Comparison of ENCODE assay signal across 8 cellular contexts in the genomic region with DNA sequence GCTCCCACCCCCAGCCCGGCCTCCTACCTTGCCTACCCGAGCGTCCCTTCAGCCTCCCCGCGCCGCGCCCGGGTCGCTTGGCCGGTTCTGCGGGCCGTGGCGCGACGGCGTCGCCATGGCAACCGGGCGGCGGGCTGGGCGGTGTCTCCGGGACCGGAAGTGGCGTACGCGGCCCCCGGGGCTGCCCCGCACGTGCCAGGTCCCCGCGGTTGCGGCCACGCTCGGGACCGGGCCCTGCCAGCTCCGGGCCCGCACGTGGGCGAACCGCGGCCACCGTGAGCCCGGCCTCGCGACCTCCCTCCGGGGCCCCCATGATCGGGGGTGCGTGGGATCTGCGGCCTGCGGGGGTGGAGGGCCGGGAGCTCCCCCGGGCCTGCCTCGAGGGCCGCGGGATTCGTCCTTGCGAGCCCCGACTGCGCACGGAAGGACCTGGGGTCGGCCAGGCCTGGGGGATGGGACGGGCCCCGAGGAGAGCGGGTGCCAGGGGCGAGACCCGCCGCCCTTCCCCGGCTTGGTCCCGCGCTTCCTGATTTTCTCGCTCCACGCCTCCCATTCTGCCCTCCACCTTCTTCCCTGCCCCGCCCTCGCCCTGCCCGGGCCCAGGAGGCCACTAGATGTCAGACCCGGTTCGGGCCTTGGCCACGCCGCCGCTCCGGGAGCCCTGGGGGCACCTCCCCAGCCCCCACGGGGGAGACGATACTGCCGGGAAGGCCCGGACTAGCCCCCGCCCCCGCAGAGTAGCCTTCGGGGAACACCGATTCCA. TPM values are rescaled to one million over a fixed set of nuclear protein-coding genes. Genes with fewer than 3 reads are reported as not detected.
DNase-seq lines count a peak whose midpoint lies in the region; ATAC-seq, FAIRE-seq and TF ChIP-seq lines count a peak whose summit lies in the region.

A gene with protein sequence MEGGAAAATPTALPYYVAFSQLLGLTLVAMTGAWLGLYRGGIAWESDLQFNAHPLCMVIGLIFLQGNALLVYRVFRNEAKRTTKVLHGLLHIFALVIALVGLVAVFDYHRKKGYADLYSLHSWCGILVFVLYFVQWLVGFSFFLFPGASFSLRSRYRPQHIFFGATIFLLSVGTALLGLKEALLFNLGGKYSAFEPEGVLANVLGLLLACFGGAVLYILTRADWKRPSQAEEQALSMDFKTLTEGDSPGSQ (minus strand): TSS at position 89 of the 763 bp plus-strand sequence. CDS start 8,759 bp downstream, outside the sequence.

- peak within 1 kb of the TSS; percentile 64 for H3K4me3 Mint-ChIP-seq in WTC11
- H3K4me3 Mint-ChIP-seq in central memory CD8-positive, alpha-beta T cell = peak within 1 kb of the TSS; percentile 83

- no peaks in the 10 kb centered on the region for H3K36me3 Mint-ChIP-seq in WTC11
- H3K36me3 Mint-ChIP-seq in central memory CD8-positive, alpha-beta T cell (ENCODE audit: insufficient read depth) = peaks cover 5% of the 10 kb centered on the region

- POLR2A ChIA-PET in WTC11 (lab: Charles Lee) = interaction anchor here (0.6 to 1.5 kb wide), 2 partner anchors 11 to 16 kb away, joined by 3 to 4 read pairs; no protein-coding TSS in a partner anchor

- no peak; the same call in 1 of the 2 replicates for TF ChIP-seq POLR2A in GM12892 (IDR thresholded peaks at IDR 0.05; ENCODE audit: low read depth, low read length)

- peak within 1 kb of the TSS; percentile 74; the same call in 1 of the 2 replicates for H3K27ac Mint-ChIP-seq in WTC11
- H3K27ac Mint-ChIP-seq in central memory CD8-positive, alpha-beta T cell (ENCODE audit: low read depth) = peak within 1 kb of the TSS; percentile 92

- peak; percentile 86 for FAIRE-seq in GM12892 (lab: Jason Lieb, UNC)

- no peak for TF ChIP-seq CTCF in WTC11 (IDR thresholded peaks at IDR 0.05)

- peak; percentile 55 for ATAC-seq in HG02571 (IDR thresholded peaks at IDR 0.05; ENCODE audit: unreplicated experiment)
- peak; percentile 8 for ATAC-seq in WTC11
- peak; percentile 59 for ATAC-seq in central memory CD8-positive, alpha-beta T cell (replicated peaks; ENCODE audit: extremely low read depth, poor library complexity, severe bottlenecking)

- no peaks in the 10 kb centered on the region for H3K9me3 Mint-ChIP-seq in WTC11
- H3K9me3 Mint-ChIP-seq in central memory CD8-positive, alpha-beta T cell = no peaks in the 10 kb centered on the region

- peaks cover 5% of the 10 kb centered on the region for H3K27me3 Mint-ChIP-seq in WTC11 (ENCODE audit: low read depth)
- H3K27me3 Mint-ChIP-seq in central memory CD8-positive, alpha-beta T cell = no peaks in the 10 kb centered on the region

- peaks cover 32% of the 10 kb centered on the region for H3K4me1 Mint-ChIP-seq in WTC11
- peaks cover 30% of the 10 kb centered on the region for H3K4me1 Mint-ChIP-seq in central memory CD8-positive, alpha-beta T cell

- DNase-seq in GM12892 (ENCODE audit: insufficient read length) (peak; percentile 91), NCI-H1105 (lab: John Stamatoyannopoulos, UW) (peak; percentile 71), WTC11 (ENCODE audit: low spot score) (peak; percentile 60), kidney tubule cell (ENCODE audit: low spot score) (peak; percentile 81), NCI-H187 treated with DMSO at 0.1 percent for 48 hours (lab: John Stamatoyannopoulos, UW) (no peak)
- DNase-seq in central memory CD8-positive, alpha-beta T cell (ENCODE audit: low spot score in 2 of 2) = peak; percentile 50 to 54
- peak; percentile 43 to 74 for DNase-seq in stimulated activated CD4-positive, alpha-beta T cell treated with anti-CD3 and anti-CD28 coated beads, Interleukin-1b, Interleukin-23, amount 100 ng/mL, for 4 hours (ENCODE audit: low read depth in 2 of 2)

- CTCF ChIA-PET in WTC11 (lab: Charles Lee) = interaction anchor here (0.5 to 15.9 kb wide), 9 partner anchors 11 to 563 kb away, joined by 3 to 298 read pairs (median 4); a partner anchor contains a TSS

TF ChIP-seq in WTC11, 78 proteins besides CTCF, POLR2A, EP300 and RAD21 (continues in another document):
- no peak for TF ChIP-seq SMAD4 (CRISPR knock-in tag; IDR thresholded peaks at IDR 0.05)
- TF ChIP-seq, protein P1, sequence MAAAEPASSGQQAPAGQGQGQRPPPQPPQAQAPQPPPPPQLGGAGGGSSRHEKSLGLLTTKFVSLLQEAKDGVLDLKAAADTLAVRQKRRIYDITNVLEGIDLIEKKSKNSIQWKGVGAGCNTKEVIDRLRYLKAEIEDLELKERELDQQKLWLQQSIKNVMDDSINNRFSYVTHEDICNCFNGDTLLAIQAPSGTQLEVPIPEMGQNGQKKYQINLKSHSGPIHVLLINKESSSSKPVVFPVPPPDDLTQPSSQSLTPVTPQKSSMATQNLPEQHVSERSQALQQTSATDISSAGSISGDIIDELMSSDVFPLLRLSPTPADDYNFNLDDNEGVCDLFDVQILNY (CRISPR knock-in tag; IDR thresholded peaks at IDR 0.05) = peak; percentile 56
- TF ChIP-seq, protein P2, sequence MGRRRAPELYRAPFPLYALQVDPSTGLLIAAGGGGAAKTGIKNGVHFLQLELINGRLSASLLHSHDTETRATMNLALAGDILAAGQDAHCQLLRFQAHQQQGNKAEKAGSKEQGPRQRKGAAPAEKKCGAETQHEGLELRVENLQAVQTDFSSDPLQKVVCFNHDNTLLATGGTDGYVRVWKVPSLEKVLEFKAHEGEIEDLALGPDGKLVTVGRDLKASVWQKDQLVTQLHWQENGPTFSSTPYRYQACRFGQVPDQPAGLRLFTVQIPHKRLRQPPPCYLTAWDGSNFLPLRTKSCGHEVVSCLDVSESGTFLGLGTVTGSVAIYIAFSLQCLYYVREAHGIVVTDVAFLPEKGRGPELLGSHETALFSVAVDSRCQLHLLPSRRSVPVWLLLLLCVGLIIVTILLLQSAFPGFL (CRISPR knock-in tag; IDR thresholded peaks at IDR 0.05; ENCODE audit: borderline replicate concordance) = no peak
- TF ChIP-seq TCF7 (CRISPR knock-in tag; IDR thresholded peaks at IDR 0.05; ENCODE audit: low read depth) = peak; percentile 87
- TF ChIP-seq TP53 (CRISPR knock-in tag; IDR thresholded peaks at IDR 0.05) = peak; percentile 94
- peak; percentile 97 for TF ChIP-seq ETV6 (CRISPR knock-in tag; IDR thresholded peaks at IDR 0.05)
- TF ChIP-seq, protein P3, sequence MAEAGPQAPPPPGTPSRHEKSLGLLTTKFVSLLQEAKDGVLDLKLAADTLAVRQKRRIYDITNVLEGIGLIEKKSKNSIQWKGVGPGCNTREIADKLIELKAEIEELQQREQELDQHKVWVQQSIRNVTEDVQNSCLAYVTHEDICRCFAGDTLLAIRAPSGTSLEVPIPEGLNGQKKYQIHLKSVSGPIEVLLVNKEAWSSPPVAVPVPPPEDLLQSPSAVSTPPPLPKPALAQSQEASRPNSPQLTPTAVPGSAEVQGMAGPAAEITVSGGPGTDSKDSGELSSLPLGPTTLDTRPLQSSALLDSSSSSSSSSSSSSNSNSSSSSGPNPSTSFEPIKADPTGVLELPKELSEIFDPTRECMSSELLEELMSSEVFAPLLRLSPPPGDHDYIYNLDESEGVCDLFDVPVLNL (CRISPR knock-in tag; IDR thresholded peaks at IDR 0.05; ENCODE audit: borderline replicate concordance, low read depth) = peak; percentile 85
- TF ChIP-seq CREM (CRISPR knock-in tag; IDR thresholded peaks at IDR 0.05) = peak; percentile 83
- TF ChIP-seq ZNF263 (CRISPR knock-in tag; IDR thresholded peaks at IDR 0.05; ENCODE audit: low read depth) = peak; percentile 54; the same call in 1 of the 2 replicates
- TF ChIP-seq KAT7 (CRISPR knock-in tag; IDR thresholded peaks at IDR 0.05; ENCODE audit: borderline replicate concordance) = peak; percentile 86; the same call in 1 of the 2 replicates
- TF ChIP-seq, protein P4, sequence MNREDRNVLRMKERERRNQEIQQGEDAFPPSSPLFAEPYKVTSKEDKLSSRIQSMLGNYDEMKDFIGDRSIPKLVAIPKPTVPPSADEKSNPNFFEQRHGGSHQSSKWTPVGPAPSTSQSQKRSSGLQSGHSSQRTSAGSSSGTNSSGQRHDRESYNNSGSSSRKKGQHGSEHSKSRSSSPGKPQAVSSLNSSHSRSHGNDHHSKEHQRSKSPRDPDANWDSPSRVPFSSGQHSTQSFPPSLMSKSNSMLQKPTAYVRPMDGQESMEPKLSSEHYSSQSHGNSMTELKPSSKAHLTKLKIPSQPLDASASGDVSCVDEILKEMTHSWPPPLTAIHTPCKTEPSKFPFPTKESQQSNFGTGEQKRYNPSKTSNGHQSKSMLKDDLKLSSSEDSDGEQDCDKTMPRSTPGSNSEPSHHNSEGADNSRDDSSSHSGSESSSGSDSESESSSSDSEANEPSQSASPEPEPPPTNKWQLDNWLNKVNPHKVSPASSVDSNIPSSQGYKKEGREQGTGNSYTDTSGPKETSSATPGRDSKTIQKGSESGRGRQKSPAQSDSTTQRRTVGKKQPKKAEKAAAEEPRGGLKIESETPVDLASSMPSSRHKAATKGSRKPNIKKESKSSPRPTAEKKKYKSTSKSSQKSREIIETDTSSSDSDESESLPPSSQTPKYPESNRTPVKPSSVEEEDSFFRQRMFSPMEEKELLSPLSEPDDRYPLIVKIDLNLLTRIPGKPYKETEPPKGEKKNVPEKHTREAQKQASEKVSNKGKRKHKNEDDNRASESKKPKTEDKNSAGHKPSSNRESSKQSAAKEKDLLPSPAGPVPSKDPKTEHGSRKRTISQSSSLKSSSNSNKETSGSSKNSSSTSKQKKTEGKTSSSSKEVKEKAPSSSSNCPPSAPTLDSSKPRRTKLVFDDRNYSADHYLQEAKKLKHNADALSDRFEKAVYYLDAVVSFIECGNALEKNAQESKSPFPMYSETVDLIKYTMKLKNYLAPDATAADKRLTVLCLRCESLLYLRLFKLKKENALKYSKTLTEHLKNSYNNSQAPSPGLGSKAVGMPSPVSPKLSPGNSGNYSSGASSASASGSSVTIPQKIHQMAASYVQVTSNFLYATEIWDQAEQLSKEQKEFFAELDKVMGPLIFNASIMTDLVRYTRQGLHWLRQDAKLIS (CRISPR knock-in tag; IDR thresholded peaks at IDR 0.05; ENCODE audit: borderline replicate concordance) = no peak
- peak; percentile 97 for TF ChIP-seq TEAD1 (CRISPR knock-in tag; IDR thresholded peaks at IDR 0.05)
- TF ChIP-seq MYBL2 (CRISPR knock-in tag; IDR thresholded peaks at IDR 0.05) = peak; percentile 76; the same call in 1 of the 2 replicates
- TF ChIP-seq ESRRA (CRISPR knock-in tag; IDR thresholded peaks at IDR 0.05; ENCODE audit: borderline replicate concordance) = peak; percentile 90; the same call in 1 of the 2 replicates
- peak; percentile 97 for TF ChIP-seq FOXP1 (CRISPR knock-in tag; IDR thresholded peaks at IDR 0.05; ENCODE audit: borderline replicate concordance)
- peak; percentile 89 for TF ChIP-seq ELF4 (CRISPR knock-in tag; IDR thresholded peaks at IDR 0.05; ENCODE audit: low read depth)

RNA-seq across cellular contexts. Expression of the gene that starts here (rescaled TPM):
- polyA plus RNA-seq in GM12892 (2012; ENCODE audit: missing spikeins) = 3.3 TPM
- 27.0 to 35.1 TPM (median 28.7 TPM) in 3 replicates for total RNA-seq in WTC11 (2021)

Comparison
In these comparisons a context has a peak if more than half of its experiments do, and no peak if none do; other contexts are left out.
1. ATAC-seq: peak in every context shown above with its lines; median percentile 59 in central memory CD8-positive, alpha-beta T cell; 55 in HG02571; 8 in WTC11.